Comparison of ENCODE assay signal across 1 cellular context in genomic region chr19:7294571-7295212, GRCh38.
TF ChIP-seq lines count a peak whose summit lies in the region.

No MANE protein-coding gene starts in this region.

TF ChIP-seq in endothelial cell of umbilical vein, 7 proteins besides CTCF, POLR2A, EP300 and RAD21 (continued from another document):
- TF ChIP-seq JUN (IDR thresholded peaks at IDR 0.05; ENCODE audit: borderline replicate concordance, insufficient read depth, insufficient read length, low read depth): no peak
- TF ChIP-seq GATA2 (IDR thresholded peaks at IDR 0.05; ENCODE audit: insufficient read depth, insufficient read length, low read depth, low read length): no peak
